ENCODE assay signal across 1 cellular context in the genomic region with DNA sequence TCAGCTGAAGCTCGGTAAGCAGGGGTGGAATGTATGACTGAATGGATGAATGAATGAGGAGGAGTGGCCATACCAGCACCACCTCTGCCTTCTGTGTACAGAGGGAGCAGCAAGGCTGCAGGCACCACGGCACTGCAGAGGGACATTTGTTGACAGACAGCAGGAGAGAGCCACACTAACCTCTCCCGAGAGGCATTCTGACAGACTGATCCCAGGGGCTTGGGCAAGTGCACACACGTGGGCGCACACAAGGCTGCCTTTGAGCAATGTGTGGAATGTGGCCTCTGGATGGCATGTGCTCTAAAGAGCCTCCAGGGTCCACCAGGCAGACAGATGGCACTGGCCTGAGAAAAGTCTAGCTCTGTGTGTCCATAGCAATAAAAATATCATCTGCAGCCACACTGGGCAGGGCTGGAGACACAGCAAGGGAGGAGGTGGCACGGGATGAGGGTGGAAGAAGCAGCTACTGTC.
TF ChIP-seq lines count a peak whose summit lies in the region.

No MANE protein-coding gene starts in this region.

TF ChIP-seq in WTC11, 78 proteins besides CTCF, POLR2A, EP300 and RAD21 (continued from another document):
- no peak for TF ChIP-seq AFF4 (CRISPR knock-in tag; IDR thresholded peaks at IDR 0.05; ENCODE audit: borderline replicate concordance)
- no peak for TF ChIP-seq RELA (CRISPR knock-in tag; IDR thresholded peaks at IDR 0.05; ENCODE audit: borderline replicate concordance)
- TF ChIP-seq NR1H2 (CRISPR knock-in tag; IDR thresholded peaks at IDR 0.05), result no peak
- no peak for TF ChIP-seq ZNF121 (CRISPR knock-in tag; IDR thresholded peaks at IDR 0.05)
- TF ChIP-seq ARID4B (CRISPR knock-in tag; IDR thresholded peaks at IDR 0.05; ENCODE audit: borderline replicate concordance), result no peak
- no peak for TF ChIP-seq GTF2I (CRISPR knock-in tag; conservative IDR thresholded peaks at IDR 0.05)
- TF ChIP-seq, protein P1, sequence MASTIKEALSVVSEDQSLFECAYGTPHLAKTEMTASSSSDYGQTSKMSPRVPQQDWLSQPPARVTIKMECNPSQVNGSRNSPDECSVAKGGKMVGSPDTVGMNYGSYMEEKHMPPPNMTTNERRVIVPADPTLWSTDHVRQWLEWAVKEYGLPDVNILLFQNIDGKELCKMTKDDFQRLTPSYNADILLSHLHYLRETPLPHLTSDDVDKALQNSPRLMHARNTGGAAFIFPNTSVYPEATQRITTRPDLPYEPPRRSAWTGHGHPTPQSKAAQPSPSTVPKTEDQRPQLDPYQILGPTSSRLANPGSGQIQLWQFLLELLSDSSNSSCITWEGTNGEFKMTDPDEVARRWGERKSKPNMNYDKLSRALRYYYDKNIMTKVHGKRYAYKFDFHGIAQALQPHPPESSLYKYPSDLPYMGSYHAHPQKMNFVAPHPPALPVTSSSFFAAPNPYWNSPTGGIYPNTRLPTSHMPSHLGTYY (CRISPR knock-in tag; IDR thresholded peaks at IDR 0.05), result no peak
- TF ChIP-seq TEAD1 (CRISPR knock-in tag; IDR thresholded peaks at IDR 0.05), result no peak
- TF ChIP-seq, protein P2, sequence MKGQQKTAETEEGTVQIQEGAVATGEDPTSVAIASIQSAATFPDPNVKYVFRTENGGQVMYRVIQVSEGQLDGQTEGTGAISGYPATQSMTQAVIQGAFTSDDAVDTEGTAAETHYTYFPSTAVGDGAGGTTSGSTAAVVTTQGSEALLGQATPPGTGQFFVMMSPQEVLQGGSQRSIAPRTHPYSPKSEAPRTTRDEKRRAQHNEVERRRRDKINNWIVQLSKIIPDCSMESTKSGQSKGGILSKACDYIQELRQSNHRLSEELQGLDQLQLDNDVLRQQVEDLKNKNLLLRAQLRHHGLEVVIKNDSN (CRISPR knock-in tag; IDR thresholded peaks at IDR 0.05), result no peak
- TF ChIP-seq, protein P3, sequence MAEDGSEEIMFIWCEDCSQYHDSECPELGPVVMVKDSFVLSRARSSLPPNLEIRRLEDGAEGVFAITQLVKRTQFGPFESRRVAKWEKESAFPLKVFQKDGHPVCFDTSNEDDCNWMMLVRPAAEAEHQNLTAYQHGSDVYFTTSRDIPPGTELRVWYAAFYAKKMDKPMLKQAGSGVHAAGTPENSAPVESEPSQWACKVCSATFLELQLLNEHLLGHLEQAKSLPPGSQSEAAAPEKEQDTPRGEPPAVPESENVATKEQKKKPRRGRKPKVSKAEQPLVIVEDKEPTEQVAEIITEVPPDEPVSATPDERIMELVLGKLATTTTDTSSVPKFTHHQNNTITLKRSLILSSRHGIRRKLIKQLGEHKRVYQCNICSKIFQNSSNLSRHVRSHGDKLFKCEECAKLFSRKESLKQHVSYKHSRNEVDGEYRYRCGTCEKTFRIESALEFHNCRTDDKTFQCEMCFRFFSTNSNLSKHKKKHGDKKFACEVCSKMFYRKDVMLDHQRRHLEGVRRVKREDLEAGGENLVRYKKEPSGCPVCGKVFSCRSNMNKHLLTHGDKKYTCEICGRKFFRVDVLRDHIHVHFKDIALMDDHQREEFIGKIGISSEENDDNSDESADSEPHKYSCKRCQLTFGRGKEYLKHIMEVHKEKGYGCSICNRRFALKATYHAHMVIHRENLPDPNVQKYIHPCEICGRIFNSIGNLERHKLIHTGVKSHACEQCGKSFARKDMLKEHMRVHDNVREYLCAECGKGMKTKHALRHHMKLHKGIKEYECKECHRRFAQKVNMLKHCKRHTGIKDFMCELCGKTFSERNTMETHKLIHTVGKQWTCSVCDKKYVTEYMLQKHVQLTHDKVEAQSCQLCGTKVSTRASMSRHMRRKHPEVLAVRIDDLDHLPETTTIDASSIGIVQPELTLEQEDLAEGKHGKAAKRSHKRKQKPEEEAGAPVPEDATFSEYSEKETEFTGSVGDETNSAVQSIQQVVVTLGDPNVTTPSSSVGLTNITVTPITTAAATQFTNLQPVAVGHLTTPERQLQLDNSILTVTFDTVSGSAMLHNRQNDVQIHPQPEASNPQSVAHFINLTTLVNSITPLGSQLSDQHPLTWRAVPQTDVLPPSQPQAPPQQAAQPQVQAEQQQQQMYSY (CRISPR knock-in tag; IDR thresholded peaks at IDR 0.05), result no peak
- TF ChIP-seq RORB (CRISPR knock-in tag; IDR thresholded peaks at IDR 0.05), result no peak
- no peak for TF ChIP-seq TP53 (CRISPR knock-in tag; IDR thresholded peaks at IDR 0.05)
- TF ChIP-seq, protein P4, sequence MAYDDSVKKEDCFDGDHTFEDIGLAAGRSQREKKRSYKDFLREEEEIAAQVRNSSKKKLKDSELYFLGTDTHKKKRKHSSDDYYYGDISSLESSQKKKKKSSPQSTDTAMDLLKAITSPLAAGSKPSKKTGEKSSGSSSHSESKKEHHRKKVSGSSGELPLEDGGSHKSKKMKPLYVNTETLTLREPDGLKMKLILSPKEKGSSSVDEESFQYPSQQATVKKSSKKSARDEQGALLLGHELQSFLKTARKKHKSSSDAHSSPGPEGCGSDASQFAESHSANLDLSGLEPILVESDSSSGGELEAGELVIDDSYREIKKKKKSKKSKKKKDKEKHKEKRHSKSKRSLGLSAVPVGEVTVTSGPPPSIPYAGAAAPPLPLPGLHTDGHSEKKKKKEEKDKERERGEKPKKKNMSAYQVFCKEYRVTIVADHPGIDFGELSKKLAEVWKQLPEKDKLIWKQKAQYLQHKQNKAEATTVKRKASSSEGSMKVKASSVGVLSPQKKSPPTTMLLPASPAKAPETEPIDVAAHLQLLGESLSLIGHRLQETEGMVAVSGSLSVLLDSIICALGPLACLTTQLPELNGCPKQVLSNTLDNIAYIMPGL (CRISPR knock-in tag; IDR thresholded peaks at IDR 0.05), result no peak
- no peak for TF ChIP-seq ELF4 (CRISPR knock-in tag; IDR thresholded peaks at IDR 0.05; ENCODE audit: low read depth)
